Comparison of ENCODE assay signal across 20 cellular contexts in genomic region chr7:102460467-102460866, GRCh38. TPM values are rescaled to one million over a fixed set of nuclear protein-coding genes. Genes with fewer than 3 reads are reported as not detected.
DNase-seq lines count a peak whose midpoint lies in the region; ATAC-seq and TF ChIP-seq lines count a peak whose summit lies in the region.
"Had no signal": no experiment of that assay in that cellular context is flagged by ENCODE, and none has a peak within 500 bp of the region (broad histone marks: within the 10 kb centered on the region; RNA-seq: fewer than 3 reads in every experiment).

No MANE protein-coding gene starts in this region.

- H3K36me3 ChIP-seq in HEK293 (ENCODE audit: control insufficient read depth in 2 of 2, insufficient read depth in 1 of 2, low read length in 2 of 2): peaks cover 8 to 23% of the 10 kb centered on the region in 2 experiments; a peak in 2 of 3 replicates

- H3K4me1 ChIP-seq in HEK293 (ENCODE audit: control insufficient read depth, insufficient read depth, low read length): peaks cover 3% of the 10 kb centered on the region; the same call in 1 of the 2 replicates

- no peak overlapping the region for H3K27ac ChIP-seq in HEK293 (ENCODE audit: extremely low read depth, low read depth, low read length)
- H3K27ac ChIP-seq in CD4-positive, alpha-beta T cell (ENCODE audit: low read depth, low read length): no peak overlapping the region

- POLR2A ChIA-PET in HEK293 (lab: Yijun Ruan, JAX): no interaction called here
- POLR2A ChIA-PET in CD4-positive, alpha-beta T cell (lab: Charles Lee): no interaction called here

- no peaks in the 10 kb centered on the region for H3K9me3 Mint-ChIP-seq in activated naive CD4-positive, alpha-beta T cell treated with anti-CD3 and anti-CD28 coated beads, Interleukin-2, amount 50 U/mL, for 24 hours
- no peaks in the 10 kb centered on the region for H3K9me3 Mint-ChIP-seq in activated naive CD4-positive, alpha-beta T cell treated with anti-CD3 and anti-CD28 coated beads for 36 hours
- H3K9me3 Mint-ChIP-seq in nephron progenitor cell: no peaks in the 10 kb centered on the region
- H3K9me3 Mint-ChIP-seq in type B pancreatic cell: no peaks in the 10 kb centered on the region
- no peaks in the 10 kb centered on the region for H3K9me3 Mint-ChIP-seq in CD4-positive, alpha-beta T cell
- H3K9me3 Mint-ChIP-seq: CD4-positive, alpha-beta memory T cell; IgD-negative memory B cell had no signal

- no peak overlapping the region for H3K4me3 ChIP-seq in HEK293 (ENCODE audit: low read depth, low read length)
- H3K4me3 ChIP-seq: GM12878, GM23338 had no signal

- ATAC-seq in CD4-positive, alpha-beta T cell (ENCODE audit: poor library complexity): no peak
- ATAC-seq: GM12878, GM23338 had no signal

- H3K27me3 ChIP-seq in CD4-positive, alpha-beta T cell (ENCODE audit: control insufficient read depth, insufficient read depth, low read length): no peaks in the 10 kb centered on the region

- H3K27me3 Mint-ChIP-seq in activated naive CD4-positive, alpha-beta T cell treated with anti-CD3 and anti-CD28 coated beads, Interleukin-2, amount 50 U/mL, for 24 hours: no peaks in the 10 kb centered on the region
- no peaks in the 10 kb centered on the region for H3K27me3 Mint-ChIP-seq in activated naive CD4-positive, alpha-beta T cell treated with anti-CD3 and anti-CD28 coated beads for 36 hours (ENCODE audit: low read depth)
- H3K27me3 Mint-ChIP-seq in nephron progenitor cell (ENCODE audit: low read depth, poor library complexity) (peaks cover 3% of the 10 kb centered on the region), type B pancreatic cell (no peaks in the 10 kb centered on the region)
- H3K27me3 Mint-ChIP-seq in CD4-positive, alpha-beta T cell: no peaks in the 10 kb centered on the region
- H3K27me3 Mint-ChIP-seq: CD4-positive, alpha-beta memory T cell; IgD-negative memory B cell had no signal

- H3K9me3 ChIP-seq in HEK293 (ENCODE audit: control insufficient read depth, insufficient read depth, low read depth, low read length): no peaks in the 10 kb centered on the region
- no peaks in the 10 kb centered on the region for H3K9me3 ChIP-seq in CD4-positive, alpha-beta T cell (ENCODE audit: control insufficient read depth, low read length)

- intact Hi-C loops in activated naive CD4-positive, alpha-beta T cell treated with anti-CD3 and anti-CD28 coated beads for 36 hours (cut with micrococcal nuclease): loop anchor here (5.0 kb wide), 2 partner anchors 98 to 287 kb away; partner anchors contain the start of gene FAM185A
- intact Hi-C loops in CD4-positive, alpha-beta T cell (cut with DNase I, micrococcal nuclease): loop anchor here in 1 of 2 experiments (10.0 kb wide), 1 partner anchor 1376 kb away; the partner anchor contains the start of gene TRIM56

- H3K36me3 Mint-ChIP-seq in activated naive CD4-positive, alpha-beta T cell treated with anti-CD3 and anti-CD28 coated beads, Interleukin-2, amount 50 U/mL, for 24 hours: peaks cover 1% of the 10 kb centered on the region
- H3K36me3 Mint-ChIP-seq in activated naive CD4-positive, alpha-beta T cell treated with anti-CD3 and anti-CD28 coated beads for 36 hours (ENCODE audit: low read depth): peaks cover 5% of the 10 kb centered on the region
- H3K36me3 Mint-ChIP-seq in nephron progenitor cell (ENCODE audit: low read depth) (peaks cover 30% of the 10 kb centered on the region), type B pancreatic cell (no peaks in the 10 kb centered on the region)
- H3K36me3 Mint-ChIP-seq in CD4-positive, alpha-beta T cell (ENCODE audit: low read depth): peaks cover 30% of the 10 kb centered on the region
- H3K36me3 Mint-ChIP-seq: IgD-negative memory B cell had no signal

- H3K4me1 Mint-ChIP-seq in activated naive CD4-positive, alpha-beta T cell treated with anti-CD3 and anti-CD28 coated beads, Interleukin-2, amount 50 U/mL, for 24 hours: peaks cover 22% of the 10 kb centered on the region
- peaks cover 10% of the 10 kb centered on the region for H3K4me1 Mint-ChIP-seq in activated naive CD4-positive, alpha-beta T cell treated with anti-CD3 and anti-CD28 coated beads for 36 hours (ENCODE audit: low read depth)
- H3K4me1 Mint-ChIP-seq in nephron progenitor cell: peaks cover 20% of the 10 kb centered on the region
- peaks cover 6% of the 10 kb centered on the region for H3K4me1 Mint-ChIP-seq in type B pancreatic cell (ENCODE audit: unreplicated experiment)
- peaks cover 18% of the 10 kb centered on the region for H3K4me1 Mint-ChIP-seq in CD4-positive, alpha-beta T cell (ENCODE audit: low read depth)

- H3K4me3 Mint-ChIP-seq in activated naive CD4-positive, alpha-beta T cell treated with anti-CD3 and anti-CD28 coated beads, Interleukin-2, amount 50 U/mL, for 24 hours: no peak overlapping the region
- H3K4me3 Mint-ChIP-seq in activated naive CD4-positive, alpha-beta T cell treated with anti-CD3 and anti-CD28 coated beads for 36 hours: no peak overlapping the region
- H3K4me3 Mint-ChIP-seq in nephron progenitor cell (no peak overlapping the region), type B pancreatic cell (peak overlapping the region; percentile 12)
- H3K4me3 Mint-ChIP-seq in CD4-positive, alpha-beta T cell: no peak overlapping the region
- H3K4me3 Mint-ChIP-seq: CD4-positive, alpha-beta memory T cell; GM23338 had no signal

- CTCF ChIA-PET in activated naive CD4-positive, alpha-beta T cell treated with anti-CD3 and anti-CD28 coated beads for 36 hours (lab: Charles Lee): interaction anchor here (0.5 kb wide), 1 partner anchor 19 kb away, joined by 3 read pairs; no protein-coding TSS in a partner anchor
- CTCF ChIA-PET in HEK293 (lab: Yijun Ruan, JAX): no interaction called here
- CTCF ChIA-PET in CD4-positive, alpha-beta T cell (lab: Charles Lee): no interaction called here

- TF ChIP-seq CTCF in HEK293 (tag by site-specific recombination; IDR thresholded peaks at IDR 0.05) (no peak), nephron progenitor cell (IDR thresholded peaks at IDR 0.05) (no peak), type B pancreatic cell (conservative IDR thresholded peaks at IDR 0.05) (no peak)
- no peak for TF ChIP-seq CTCF in CD4-positive, alpha-beta T cell (IDR thresholded peaks at IDR 0.05)

- peak overlapping the region; percentile 35 for H3K27ac Mint-ChIP-seq in activated naive CD4-positive, alpha-beta T cell treated with anti-CD3 and anti-CD28 coated beads, Interleukin-2, amount 50 U/mL, for 24 hours
- no peak overlapping the region for H3K27ac Mint-ChIP-seq in activated naive CD4-positive, alpha-beta T cell treated with anti-CD3 and anti-CD28 coated beads for 36 hours
- H3K27ac Mint-ChIP-seq in nephron progenitor cell: peak overlapping the region; percentile 80
- no peak overlapping the region for H3K27ac Mint-ChIP-seq in type B pancreatic cell
- no peak overlapping the region for H3K27ac Mint-ChIP-seq in CD4-positive, alpha-beta T cell
- H3K27ac Mint-ChIP-seq: GM23338 had no signal

- DNase-seq in activated naive CD4-positive, alpha-beta T cell treated with anti-CD3 and anti-CD28 coated beads for 36 hours: no peak
- no peak for DNase-seq in nephron progenitor cell
- DNase-seq in type B pancreatic cell (ENCODE audit: extremely low spot score, unreplicated experiment): no peak
- DNase-seq in AG20443 (ENCODE audit: low spot score): no peak
- DNase-seq in CD4-positive, alpha-beta T cell: no peak
- DNase-seq: CD4-positive, alpha-beta memory T cell; DND-41; HCEC 1CT; Karpas-422; NCI-H1694; NCI-H2081; NCI-H2171; NCI-H524 treated with DMSO at 0.1 percent for 48 hours; NCI-H82; Right ventricle myocardium superior had no signal

TF ChIP-seq in HEK293, 187 proteins besides CTCF, POLR2A, EP300 and RAD21 (continues in another document):
- TF ChIP-seq ZBTB8A (tag by site-specific recombination; IDR thresholded peaks at IDR 0.05) (no peak), ZNF792 (tag by site-specific recombination; IDR thresholded peaks at IDR 0.05) (no peak), ZBTB17 (tag by site-specific recombination; IDR thresholded peaks at IDR 0.05) (no peak)

RNA-seq across cellular contexts. Expression of gene ALKBH4, which starts 4.2 kb away (rescaled TPM):
- 1 to 10 TPM; 5.7 to 6.4 TPM for total RNA-seq in activated naive CD4-positive, alpha-beta T cell treated with anti-CD3 and anti-CD28 coated beads for 36 hours
- total RNA-seq in type B pancreatic cell (ENCODE audit: low replicate concordance): 11.2 and 13.3 TPM in 2 replicates
- 1 to 10 TPM; 2.9 to 3.5 TPM for total RNA-seq in CD4-positive, alpha-beta T cell

RNA-seq across cellular contexts. Expression of gene LRWD1, which starts 4.3 kb away (rescaled TPM):
- 10 to 100 TPM in 1 of 2 experiments, 1 to 10 TPM in 1; 9.4 to 11.0 TPM for total RNA-seq in activated naive CD4-positive, alpha-beta T cell treated with anti-CD3 and anti-CD28 coated beads for 36 hours
- 16.5 and 23.5 TPM in 2 replicates for total RNA-seq in type B pancreatic cell (ENCODE audit: low replicate concordance)
- 10 to 100 TPM; 12.9 to 13.9 TPM for total RNA-seq in CD4-positive, alpha-beta T cell

RNA-seq across cellular contexts. Expression of gene POLR2J, which starts 18.3 kb away (rescaled TPM):
- total RNA-seq in activated naive CD4-positive, alpha-beta T cell treated with anti-CD3 and anti-CD28 coated beads for 36 hours: 10 to 100 TPM; 43.9 to 47.1 TPM
- 45.2 and 48.1 TPM in 2 replicates for total RNA-seq in type B pancreatic cell (ENCODE audit: low replicate concordance)
- 10 to 100 TPM; 35.8 to 39.7 TPM for total RNA-seq in CD4-positive, alpha-beta T cell

RNA-seq across cellular contexts. Expression of gene ORAI2, which starts 27.1 kb away (rescaled TPM):
- total RNA-seq in activated naive CD4-positive, alpha-beta T cell treated with anti-CD3 and anti-CD28 coated beads for 36 hours: 10 to 100 TPM; 15.4 to 16.4 TPM
- total RNA-seq in type B pancreatic cell (ENCODE audit: low replicate concordance): 23.1 and 34.9 TPM in 2 replicates
- total RNA-seq in CD4-positive, alpha-beta T cell: 10 to 100 TPM; 12.3 to 16.5 TPM

RNA-seq across cellular contexts. Expression of gene RASA4B, which starts 57.1 kb away (rescaled TPM):
- 10 to 100 TPM; 16.2 to 17.4 TPM for total RNA-seq in activated naive CD4-positive, alpha-beta T cell treated with anti-CD3 and anti-CD28 coated beads for 36 hours
- 5.5 and 7.1 TPM in 2 replicates for total RNA-seq in type B pancreatic cell (ENCODE audit: low replicate concordance)
- 10 to 100 TPM; 31.9 to 40.7 TPM for total RNA-seq in CD4-positive, alpha-beta T cell

Comparison
In these comparisons a context has a peak if more than half of its experiments do, and no peak if none do; other contexts are left out.
1. H3K27ac Mint-ChIP-seq: peak in activated naive CD4-positive, alpha-beta T cell treated with anti-CD3 and anti-CD28 coated beads, Interleukin-2, amount 50 U/mL, for 24 hours (single experiment) and nephron progenitor cell (single experiment); none in activated naive CD4-positive, alpha-beta T cell treated with anti-CD3 and anti-CD28 coated beads for 36 hours (single experiment), type B pancreatic cell (single experiment) and CD4-positive, alpha-beta T cell (single experiment).